1 cellular context compared by ENCODE assay signal in genomic region chr9:16612627-16613026, GRCh38.
TF ChIP-seq lines count a peak whose summit lies in the region.

No MANE protein-coding gene starts in this region.

TF ChIP-seq in SK-N-SH, 30 proteins besides CTCF, POLR2A, EP300 and RAD21 (continued from another document):
- no peak for TF ChIP-seq REST (IDR thresholded peaks at IDR 0.05; ENCODE audit: low read depth, low read length)
- no peak for TF ChIP-seq MAX (IDR thresholded peaks at IDR 0.05; ENCODE audit: low read depth)
- TF ChIP-seq NRF1 (IDR thresholded peaks at IDR 0.05; ENCODE audit: low read depth, low read length): no peak
- TF ChIP-seq MEF2A (IDR thresholded peaks at IDR 0.05; ENCODE audit: borderline replicate concordance, low read depth): no peak
- no peak for TF ChIP-seq IRF3 (IDR thresholded peaks at IDR 0.05; ENCODE audit: low read depth, low read length)
- no peak for TF ChIP-seq POLR2AphosphoS5 (IDR thresholded peaks at IDR 0.05; ENCODE audit: low read depth, low read length)
- TF ChIP-seq PBX3 (IDR thresholded peaks at IDR 0.05): peak; percentile 64; the same call in 1 of the 2 replicates
- TF ChIP-seq CHD2 (IDR thresholded peaks at IDR 0.05; ENCODE audit: low read length, partially characterized antibody): no peak
TF ChIP-seq in SK-N-SH: peak in this region for 4.
